8 cellular contexts compared by ENCODE assay signal in genomic region chr9:136483589-136484152, GRCh38. TPM values are rescaled to one million over a fixed set of nuclear protein-coding genes. Genes with fewer than 3 reads are reported as not detected.
A peak's percentile ranks its signal among the peaks of the same experiment; 100 is the strongest.
DNase-seq lines count a peak whose midpoint lies in the region; FAIRE-seq lines count a peak whose summit lies in the region.

No MANE protein-coding gene starts in this region.

- no peak overlapping the region for H3K4ac ChIP-seq in neuronal stem cell (ENCODE audit: low read length)

- peaks cover 6% of the 10 kb centered on the region for H3K36me3 ChIP-seq in MG63
- peaks cover 2 to 13% of the 10 kb centered on the region in 2 donors for H3K36me3 ChIP-seq in neuronal stem cell (replicated peaks in 1 of 2; ENCODE audit: control insufficient read depth in 2 of 2, insufficient read depth in 2 of 2, low read length in 2 of 2)
- H3K36me3 ChIP-seq in subcutaneous abdominal adipose tissue (ENCODE audit: control insufficient read depth in 5 of 5, insufficient read depth in 5 of 5, low read length in 5 of 5): peaks cover 0 to 6% (median 2%) of the 10 kb centered on the region in 5 donors

- H3K27me3 ChIP-seq in MG63: no peaks in the 10 kb centered on the region
- H3K27me3 ChIP-seq in neuronal stem cell (ENCODE audit: control insufficient read depth in 3 of 3, insufficient read depth in 3 of 3, low read depth in 1 of 3, low read length in 3 of 3): no peaks in the 10 kb centered on the region
- no peaks in the 10 kb centered on the region for H3K27me3 ChIP-seq in subcutaneous abdominal adipose tissue (ENCODE audit: control insufficient read depth in 5 of 5, insufficient read depth in 4 of 5, low read length in 5 of 5)

- H3K27ac ChIP-seq in neuronal stem cell (replicated peaks; ENCODE audit: low read length) (peak overlapping the region; percentile 100), subcutaneous abdominal adipose tissue (ENCODE audit: low read depth, low read length) (peak overlapping the region; percentile 94)

- H3K9me3 ChIP-seq in MG63 (no peaks in the 10 kb centered on the region), neuronal stem cell (replicated peaks in 1 of 2; ENCODE audit: control insufficient read depth in 2 of 2, insufficient read depth in 1 of 2, low read depth in 1 of 2, low read length in 2 of 2) (no peaks in the 10 kb centered on the region), subcutaneous abdominal adipose tissue (ENCODE audit: control insufficient read depth in 5 of 5, low read length in 5 of 5) (no peaks in the 10 kb centered on the region)

- peak overlapping the region; percentile 30 for H2BK12ac ChIP-seq in neuronal stem cell (ENCODE audit: low read length)

- H3K79me1 ChIP-seq in neuronal stem cell (ENCODE audit: low read depth, low read length): peaks cover 8% of the 10 kb centered on the region

- H4K91ac ChIP-seq in neuronal stem cell (ENCODE audit: low read depth, low read length, poor library complexity): peak overlapping the region; percentile 43

- peak overlapping the region; percentile 25 for H2BK15ac ChIP-seq in neuronal stem cell (ENCODE audit: low read length)

- H3K4me1 ChIP-seq in neuronal stem cell (ENCODE audit: control insufficient read depth in 2 of 2, insufficient read depth in 1 of 2, low read depth in 1 of 2, low read length in 2 of 2): peaks cover 10 to 34% of the 10 kb centered on the region in 2 donors
- H3K4me1 ChIP-seq in subcutaneous abdominal adipose tissue (ENCODE audit: control insufficient read depth in 5 of 5, insufficient read depth in 5 of 5, low read length in 5 of 5): peaks cover 6 to 39% (median 34%) of the 10 kb centered on the region in 5 donors

- peak overlapping the region; percentile 99 for H4K8ac ChIP-seq in neuronal stem cell (ENCODE audit: low read depth, low read length)

- H3K4me3 ChIP-seq in MG63 (peak overlapping the region; percentile 79), neuronal stem cell (ENCODE audit: low read length in 2 of 2) (peak overlapping the region; percentile 83 to 94), subcutaneous abdominal adipose tissue (ENCODE audit: low read depth in 1 of 5, low read length in 5 of 5) (peak overlapping the region in 4 of 5 donors; percentile 55 to 74 (median 66))

- H3K9ac ChIP-seq in neuronal stem cell (ENCODE audit: low read depth, low read length, poor library complexity) (peak overlapping the region; percentile 99), subcutaneous abdominal adipose tissue (ENCODE audit: low read length in 5 of 5) (peak overlapping the region in 4 of 5 donors; percentile 70 to 84 (median 77))

- peak overlapping the region; percentile 100 for H3K18ac ChIP-seq in neuronal stem cell (ENCODE audit: low read length)

- peak overlapping the region; percentile 99 for H2BK5ac ChIP-seq in neuronal stem cell (ENCODE audit: low read length)

- peak overlapping the region; percentile 83 for H3K23ac ChIP-seq in neuronal stem cell (ENCODE audit: low read depth, low read length, poor library complexity)

- DNase-seq in GM03348 (ENCODE audit: low spot score) (peak; percentile 100), HCEC 1CT (peak; percentile 73), MG63 (peak; percentile 89), SHP77 treated with DMSO at 0.1 percent for 48 hours (lab: John Stamatoyannopoulos, UW) (peak; percentile 59), frontal cortex (ENCODE audit: low spot score in 2 of 2) (peak; percentile 87 to 91), neuronal stem cell (ENCODE audit: low spot score) (peak; percentile 96)
- peak; percentile 90 to 96 (median 93) for DNase-seq in activated naive CD4-positive, alpha-beta T cell (lab: John Stamatoyannopoulos, UW)

- no peak for FAIRE-seq in frontal cortex (lab: Jason Lieb, UNC)

- peak overlapping the region; percentile 99 for H2AFZ ChIP-seq in neuronal stem cell (ENCODE audit: low read length)

- peak overlapping the region; percentile 85 for H2AK5ac ChIP-seq in neuronal stem cell (ENCODE audit: low read depth, low read length)

- H3K14ac ChIP-seq in neuronal stem cell (ENCODE audit: low read length): peak overlapping the region; percentile 91

- H2BK120ac ChIP-seq in neuronal stem cell (ENCODE audit: low read depth, low read length): peak overlapping the region; percentile 85

- peak overlapping the region; percentile 96 for H3K4me2 ChIP-seq in neuronal stem cell (ENCODE audit: insufficient read depth, low read length, poor library complexity, severe bottlenecking)

- WGBS in neuronal stem cell (ENCODE audit: extremely low coverage in 2 of 2, insufficient read length in 2 of 2, insufficient replicate concordance in 1 of 2), 2 donors: no CpG with 5 or more reads among the region's 63 CpGs

RNA-seq across cellular contexts. Expression of gene SEC16A, which starts 0.8 kb away (rescaled TPM):
- total RNA-seq in MG63 (2014; rRNA removed; shearing (Covaris generic); ENCODE audit: low replicate concordance): 4.3 and 7.5 TPM in 2 replicates
- total RNA-seq in frontal cortex: 9.0 TPM
- 14.7 TPM for polyA plus RNA-seq in neuronal stem cell (2013, experiment 1 of 2)
- polyA plus RNA-seq in neuronal stem cell (2013, experiment 2 of 2): 15.9 TPM

RNA-seq across cellular contexts. Expression of gene INPP5E, which starts 44.0 kb away (rescaled TPM):
- 2.9 and 10.4 TPM in 2 replicates for total RNA-seq in MG63 (2014; rRNA removed; shearing (Covaris generic); ENCODE audit: low replicate concordance)
- 10.2 TPM for total RNA-seq in frontal cortex
- 17.9 TPM for polyA plus RNA-seq in neuronal stem cell (2013, experiment 1 of 2)
- polyA plus RNA-seq in neuronal stem cell (2013, experiment 2 of 2): 17.2 TPM

Comparison
In these comparisons a context has a peak if more than half of its experiments do, and no peak if none do; other contexts are left out.
1. Peak in every context shown above with its lines: DNase-seq, H3K4me3 ChIP-seq and H3K27ac ChIP-seq.